Comparison of ENCODE assay signal across 23 cellular contexts in the genomic region with DNA sequence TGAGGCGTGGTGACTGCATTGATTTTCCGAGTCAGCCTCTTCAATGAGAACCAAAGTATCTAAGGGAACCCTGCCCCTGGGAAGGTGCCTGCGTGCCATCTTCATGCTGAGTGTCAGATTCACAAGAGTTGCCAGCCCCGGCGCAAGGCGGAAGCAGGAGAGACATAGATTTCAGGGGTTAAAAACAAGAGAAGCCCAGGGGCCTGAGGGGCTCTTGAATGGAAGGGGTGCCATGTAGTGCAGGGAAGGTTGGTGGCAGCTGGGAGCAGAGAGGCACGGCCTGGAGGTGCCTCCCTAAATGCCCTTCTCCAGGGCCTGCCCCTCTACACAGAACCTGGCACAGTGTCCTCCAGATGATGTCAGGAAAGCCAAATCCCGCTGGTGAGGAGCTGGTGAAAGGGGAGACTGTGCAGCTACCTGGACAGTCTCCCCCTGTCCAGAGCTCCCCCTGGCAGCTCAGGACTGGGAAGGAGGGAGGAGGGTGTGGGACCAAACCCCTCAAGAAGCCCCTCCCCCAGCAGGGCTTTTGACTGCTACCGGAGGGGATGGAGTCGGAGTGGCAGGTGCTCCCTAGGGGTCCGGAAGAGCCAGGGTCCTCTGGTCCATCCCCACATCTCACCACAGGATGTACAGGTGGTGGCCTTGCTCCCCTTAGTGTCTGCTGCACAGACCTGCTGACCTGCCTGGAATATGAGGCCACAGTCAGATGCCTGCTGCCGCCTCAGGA.
DNase-seq lines count a peak whose midpoint lies in the region; ATAC-seq and TF ChIP-seq lines count a peak whose summit lies in the region.
"Had no signal": no experiment of that assay in that cellular context is flagged by ENCODE, and none has a peak within 500 bp of the region (broad histone marks: within the 10 kb centered on the region; RNA-seq: fewer than 3 reads in every experiment).

No MANE protein-coding gene starts in this region.

- peak; percentile 24 for DNase-seq in ecto neural progenitor cell (ENCODE audit: low spot score)
- DNase-seq in osteocyte (ENCODE audit: extremely low spot score, unreplicated experiment), result peak; percentile 79
- DNase-seq in stomach, result peak; percentile 24
- DNase-seq in SHP77 treated with DMSO at 0.1 percent for 48 hours (lab: John Stamatoyannopoulos, UW), result no peak
- no peak for DNase-seq in natural killer cell
- no peak for DNase-seq in activated naive CD4-positive, alpha-beta T cell treated with anti-CD3 and anti-CD28 coated beads, Interleukin-2, amount 50 U/mL, for 72 hours (ENCODE audit: low spot score in 2 of 2)
- DNase-seq in T1000 (lab: John Stamatoyannopoulos, UW), result no peak
- DNase-seq: C1 segment of cervical spinal cord; Caco-2; CD4-positive, alpha-beta memory T cell; IMR-90; KG1; MG63; NCI-H1417; NCI-H1694; NCI-H2029 treated with DMSO at 0.1 percent for 48 hours; NCI-H446 treated with DMSO at 0.1 percent for 48 hours; NCI-H526; NCI-H82; NK-92 treated with Interleukin-12 subunit alpha and Interleukin-12 subunit beta, amount 100 ng/mL, for 24 hours; PC-3; SJCRH30 had no signal

- no peaks in the 10 kb centered on the region for H3K4me1 Mint-ChIP-seq in osteocyte (ENCODE audit: unreplicated experiment)
- no peaks in the 10 kb centered on the region for H3K4me1 Mint-ChIP-seq in natural killer cell
- H3K4me1 Mint-ChIP-seq: CD4-positive, alpha-beta memory T cell had no signal

- intact Hi-C loops in stomach (cut with DNase I; ENCODE audit: low total_unique reads), result no loop called here
- intact Hi-C loops in natural killer cell (cut with micrococcal nuclease), result no loop called here

- H3K36me3 ChIP-seq in BLaER1, result 0 out of 2 replicates have a peak, but pooled peaks cover under 1% of the 10 kb centered on the region
- H3K36me3 ChIP-seq in stomach, result no peaks in the 10 kb centered on the region
- H3K36me3 ChIP-seq: MG63, SJCRH30 had no signal

- TF ChIP-seq EP300 in stomach (IDR thresholded peaks at IDR 0.05), result no peak

- H3K36me3 Mint-ChIP-seq in osteocyte (ENCODE audit: unreplicated experiment) (no peaks in the 10 kb centered on the region), natural killer cell (no peaks in the 10 kb centered on the region)
- H3K36me3 Mint-ChIP-seq in activated naive CD4-positive, alpha-beta T cell treated with anti-CD3 and anti-CD28 coated beads, Interleukin-2, amount 50 U/mL, for 72 hours, result no peaks in the 10 kb centered on the region
- H3K36me3 Mint-ChIP-seq: CD4-positive, alpha-beta memory T cell had no signal

- H3K9ac ChIP-seq in BLaER1, result peak overlapping the region; percentile 56

- H3K27me3 ChIP-seq in BLaER1 (no peaks in the 10 kb centered on the region), stomach (peaks cover 0 to 26% (median 5%) of the 10 kb centered on the region in 3 donors)
- H3K27me3 ChIP-seq: MG63, SJCRH30 had no signal

- H3K4me3 Mint-ChIP-seq in osteocyte (ENCODE audit: unreplicated experiment) (no peak overlapping the region), natural killer cell (no peak overlapping the region)
- H3K4me3 Mint-ChIP-seq: CD4-positive, alpha-beta memory T cell had no signal

- TF ChIP-seq CTCF in osteocyte (IDR thresholded peaks at IDR 0.05), result no peak
- no peak for TF ChIP-seq CTCF in stomach (IDR thresholded peaks at IDR 0.05)
- TF ChIP-seq CTCF in natural killer cell (IDR thresholded peaks at IDR 0.05), result no peak

- H3K27ac ChIP-seq in BLaER1 (peak overlapping the region; percentile 80), stomach (no peak overlapping the region)
- H3K27ac ChIP-seq: SJCRH30 had no signal

- H3K4me1 ChIP-seq in BLaER1, result peaks cover 93% of the 10 kb centered on the region
- no peaks in the 10 kb centered on the region for H3K4me1 ChIP-seq in stomach
- H3K4me1 ChIP-seq: Caco-2, SJCRH30 had no signal

- no peak overlapping the region for H3K27ac Mint-ChIP-seq in osteocyte (ENCODE audit: unreplicated experiment)
- H3K27ac Mint-ChIP-seq in natural killer cell, result no peak overlapping the region
- H3K27ac Mint-ChIP-seq in activated naive CD4-positive, alpha-beta T cell treated with anti-CD3 and anti-CD28 coated beads, Interleukin-2, amount 50 U/mL, for 72 hours, result no peak overlapping the region
- H3K27ac Mint-ChIP-seq: CD4-positive, alpha-beta memory T cell had no signal

- no peak for TF ChIP-seq POLR2A in stomach (IDR thresholded peaks at IDR 0.05)

- ATAC-seq in natural killer cell, result no peak
- ATAC-seq in activated naive CD4-positive, alpha-beta T cell treated with anti-CD3 and anti-CD28 coated beads, Interleukin-2, amount 50 U/mL, for 72 hours, result no peak
- ATAC-seq: PC-3 had no signal

- no peaks in the 10 kb centered on the region for H3K27me3 Mint-ChIP-seq in osteocyte (ENCODE audit: unreplicated experiment)
- no peaks in the 10 kb centered on the region for H3K27me3 Mint-ChIP-seq in natural killer cell (ENCODE audit: low read depth in 2 of 2)
- H3K27me3 Mint-ChIP-seq: CD4-positive, alpha-beta memory T cell had no signal

- H3K4me3 ChIP-seq in BLaER1 (peak overlapping the region; percentile 31; the same call in 1 of the 2 replicates), stomach (no peak overlapping the region)
- H3K4me3 ChIP-seq: MG63, SJCRH30 had no signal

- peak overlapping the region; percentile 85 for H3K4me2 ChIP-seq in BLaER1

- peaks cover 21% of the 10 kb centered on the region for H3K9me3 Mint-ChIP-seq in osteocyte (ENCODE audit: unreplicated experiment)
- peaks cover 2 to 3% of the 10 kb centered on the region in 2 donors for H3K9me3 Mint-ChIP-seq in natural killer cell
- peaks cover 0 to 5% of the 10 kb centered on the region in 2 donors for H3K9me3 Mint-ChIP-seq in activated naive CD4-positive, alpha-beta T cell treated with anti-CD3 and anti-CD28 coated beads, Interleukin-2, amount 50 U/mL, for 72 hours

- H3K9me3 ChIP-seq in BLaER1, result no peaks in the 10 kb centered on the region
- H3K9me3 ChIP-seq in stomach, result no peaks in the 10 kb centered on the region
- H3K9me3 ChIP-seq: Caco-2, MG63, SJCRH30 had no signal

- H4K20me1 ChIP-seq in BLaER1, result no peaks in the 10 kb centered on the region

- WGBS in stomach, 5 donors, result 83 to 89% (median 86%) methylated on average over 11 to 12 of the region's 12 CpGs

Comparison
In these comparisons a context has a peak if more than half of its experiments do, and no peak if none do; other contexts are left out.
1. DNase-seq: peak in ecto neural progenitor cell (single experiment), osteocyte (single experiment) and stomach (single experiment); none in SHP77 treated with DMSO at 0.1 percent for 48 hours (single experiment), natural killer cell (single experiment), activated naive CD4-positive, alpha-beta T cell treated with anti-CD3 and anti-CD28 coated beads, Interleukin-2, amount 50 U/mL, for 72 hours (0 of 2) and T1000 (single experiment).